Comparison of ENCODE assay signal across 10 cellular contexts in genomic region chr4:6658204-6658585, GRCh38. TPM values are rescaled to one million over a fixed set of nuclear protein-coding genes. Genes with fewer than 3 reads are reported as not detected.
DNase-seq lines count a peak whose midpoint lies in the region; ATAC-seq and TF ChIP-seq lines count a peak whose summit lies in the region.
"Had no signal": no experiment of that assay in that cellular context is flagged by ENCODE, and none has a peak within 500 bp of the region (broad histone marks: within the 10 kb centered on the region; RNA-seq: fewer than 3 reads in every experiment).

No MANE protein-coding gene starts in this region.

- no peaks in the 10 kb centered on the region for H3K9me3 Mint-ChIP-seq in activated CD4-positive, alpha-beta T cell treated with anti-CD3 and anti-CD28 coated beads, Interleukin-2, amount 10 ng/mL, durations not matched to agents 7 days and 5 days
- peaks cover 8% of the 10 kb centered on the region for H3K9me3 Mint-ChIP-seq in chondrocyte (ENCODE audit: low read depth)
- peaks cover 4% of the 10 kb centered on the region for H3K9me3 Mint-ChIP-seq in mesothelial cell of epicardium

- POLR2A ChIA-PET in activated CD4-positive, alpha-beta T cell treated with anti-CD3 and anti-CD28 coated beads, Interleukin-2, amount 10 ng/mL, durations not matched to agents 7 days and 5 days (lab: Charles Lee), result no interaction called here

- H3K27ac ChIP-seq in thoracic aorta, result peak overlapping the region; percentile 76 to 84

- no peaks in the 10 kb centered on the region for H3K27me3 ChIP-seq in thoracic aorta (replicated peaks; ENCODE audit: insufficient read depth)

- no peak overlapping the region for H3K27ac Mint-ChIP-seq in activated CD4-positive, alpha-beta T cell treated with anti-CD3 and anti-CD28 coated beads, Interleukin-2, amount 10 ng/mL, durations not matched to agents 7 days and 5 days
- H3K27ac Mint-ChIP-seq in chondrocyte (ENCODE audit: unreplicated experiment), result no peak overlapping the region
- H3K27ac Mint-ChIP-seq in mesothelial cell of epicardium, result peak overlapping the region; percentile 12

- H3K36me3 Mint-ChIP-seq in activated CD4-positive, alpha-beta T cell treated with anti-CD3 and anti-CD28 coated beads, Interleukin-2, amount 10 ng/mL, durations not matched to agents 7 days and 5 days (ENCODE audit: low read depth), result no peaks in the 10 kb centered on the region
- H3K36me3 Mint-ChIP-seq in chondrocyte (ENCODE audit: low read depth) (no peaks in the 10 kb centered on the region), mesothelial cell of epicardium (no peaks in the 10 kb centered on the region)

- no peak for DNase-seq in activated CD4-positive, alpha-beta T cell treated with anti-CD3 and anti-CD28 coated beads, Interleukin-2, amount 10 ng/mL, durations not matched to agents 7 days and 5 days
- DNase-seq in activated CD4-positive, alpha-beta T cell treated with anti-CD3 and anti-CD28 coated beads, Interleukin-2, amount 50 U/mL, for 48 hours, result no peak
- DNase-seq in chondrocyte (ENCODE audit: low spot score) (no peak), mesothelial cell of epicardium (ENCODE audit: low spot score in 2 of 2, unreplicated experiment in 2 of 2) (no peak), thoracic aorta (ENCODE audit: low spot score) (no peak), NCI-H2081 (lab: John Stamatoyannopoulos, UW) (no peak), putamen (ENCODE audit: low spot score) (no peak)
- DNase-seq: NCI-H774 had no signal

- TF ChIP-seq CTCF in chondrocyte (IDR thresholded peaks at IDR 0.05) (no peak), mesothelial cell of epicardium (IDR thresholded peaks at IDR 0.05; ENCODE audit: unreplicated experiment) (no peak), thoracic aorta (IDR thresholded peaks at IDR 0.05) (no peak)

- peaks cover 0 to 12% of the 10 kb centered on the region in 2 donors for H3K4me1 ChIP-seq in thoracic aorta (ENCODE audit: control insufficient read depth in 1 of 2, low read depth in 2 of 2)

- peak overlapping the region; percentile 30 for H3K4me3 Mint-ChIP-seq in activated CD4-positive, alpha-beta T cell treated with anti-CD3 and anti-CD28 coated beads, Interleukin-2, amount 10 ng/mL, durations not matched to agents 7 days and 5 days
- H3K4me3 Mint-ChIP-seq in chondrocyte (ENCODE audit: unreplicated experiment) (peak overlapping the region; percentile 63), mesothelial cell of epicardium (peak overlapping the region; percentile 51)

- ATAC-seq in thoracic aorta (ENCODE audit: insufficient number of reproducible peaks, low FRiP score, low read depth) (no peak), GM21423 (IDR thresholded peaks at IDR 0.05; ENCODE audit: unreplicated experiment) (no peak)

- no peaks in the 10 kb centered on the region for H3K36me3 ChIP-seq in thoracic aorta

- no peaks in the 10 kb centered on the region for H3K9me3 ChIP-seq in thoracic aorta

- peak overlapping the region; percentile 75 for H3K4me3 ChIP-seq in thoracic aorta

- peaks cover 41% of the 10 kb centered on the region for H3K27me3 Mint-ChIP-seq in activated CD4-positive, alpha-beta T cell treated with anti-CD3 and anti-CD28 coated beads, Interleukin-2, amount 10 ng/mL, durations not matched to agents 7 days and 5 days
- H3K27me3 Mint-ChIP-seq in chondrocyte (ENCODE audit: low read depth), result no peaks in the 10 kb centered on the region
- H3K27me3 Mint-ChIP-seq in mesothelial cell of epicardium (ENCODE audit: low read depth), result peaks cover 19% of the 10 kb centered on the region

- peaks cover 10% of the 10 kb centered on the region for H3K4me1 Mint-ChIP-seq in activated CD4-positive, alpha-beta T cell treated with anti-CD3 and anti-CD28 coated beads, Interleukin-2, amount 10 ng/mL, durations not matched to agents 7 days and 5 days
- H3K4me1 Mint-ChIP-seq in chondrocyte (ENCODE audit: low read depth) (peaks cover 12% of the 10 kb centered on the region), mesothelial cell of epicardium (no peaks in the 10 kb centered on the region)

- CTCF ChIA-PET in activated CD4-positive, alpha-beta T cell treated with anti-CD3 and anti-CD28 coated beads, Interleukin-2, amount 10 ng/mL, durations not matched to agents 7 days and 5 days (lab: Charles Lee), result interaction anchor here (1.0 to 2.1 kb wide), 5 partner anchors 11 to 85 kb away, joined by 3 to 8 read pairs (median 3); no protein-coding TSS in a partner anchor

RNA-seq across cellular contexts. Expression of gene MRFAP1, which starts 17.7 kb away (rescaled TPM):
- 100 to 1,000 TPM in 1 of 2 experiments, 10 to 100 TPM in 1; 91.3 to 107 TPM for total RNA-seq in activated CD4-positive, alpha-beta T cell treated with anti-CD3 and anti-CD28 coated beads, Interleukin-2, amount 10 ng/mL, durations not matched to agents 7 days and 5 days
- total RNA-seq in chondrocyte (247 to 293 TPM (median 250 TPM) in 3 replicates), mesothelial cell of epicardium (242 to 249 TPM (median 246 TPM) in 3 replicates), thoracic aorta (100 to 1,000 TPM; 131 to 243 TPM)

RNA-seq across cellular contexts. Expression of gene S100P, which starts 35.5 kb away (rescaled TPM):
- total RNA-seq in activated CD4-positive, alpha-beta T cell treated with anti-CD3 and anti-CD28 coated beads, Interleukin-2, amount 10 ng/mL, durations not matched to agents 7 days and 5 days, result 1 to 10 TPM; 5.3 to 7.2 TPM
- total RNA-seq in chondrocyte, result 0.95 to 1.1 TPM in 2 of 3 replicates, not detected in the other
- 1.1 to 4.6 TPM (median 3.4 TPM) in 3 replicates for total RNA-seq in mesothelial cell of epicardium
- total RNA-seq in thoracic aorta, result 1 to 10 TPM in 1 of 2 donors, not detected in 1; 1.2 TPM
- total RNA-seq: myocyte had no signal

RNA-seq across cellular contexts. Expression of gene MRFAP1L1, which starts 51.5 kb away (rescaled TPM):
- 10 to 100 TPM; 74.5 to 74.9 TPM for total RNA-seq in activated CD4-positive, alpha-beta T cell treated with anti-CD3 and anti-CD28 coated beads, Interleukin-2, amount 10 ng/mL, durations not matched to agents 7 days and 5 days
- total RNA-seq in chondrocyte, result 44.7 to 52.9 TPM (median 46.5 TPM) in 3 replicates
- total RNA-seq in mesothelial cell of epicardium, result 66.9 to 68.8 TPM (median 67.9 TPM) in 3 replicates
- total RNA-seq in thoracic aorta, result 10 to 100 TPM; 47.1 to 62.6 TPM

RNA-seq across cellular contexts. Expression of gene BLOC1S4, which starts 57.8 kb away (rescaled TPM):
- 10 to 100 TPM; 16.6 to 17.6 TPM for total RNA-seq in activated CD4-positive, alpha-beta T cell treated with anti-CD3 and anti-CD28 coated beads, Interleukin-2, amount 10 ng/mL, durations not matched to agents 7 days and 5 days
- total RNA-seq in chondrocyte (15.5 to 16.7 TPM (median 16.2 TPM) in 3 replicates), mesothelial cell of epicardium (17.0 to 18.1 TPM (median 18.0 TPM) in 3 replicates), thoracic aorta (10 to 100 TPM; 18.1 to 27.4 TPM)
